23 cellular contexts compared by ENCODE assay signal in genomic region chr21:34992180-34992579, GRCh38. TPM values are rescaled to one million over a fixed set of nuclear protein-coding genes. Genes with fewer than 3 reads are reported as not detected.
DNase-seq lines count a peak whose midpoint lies in the region; ATAC-seq, FAIRE-seq and TF ChIP-seq lines count a peak whose summit lies in the region.
"Had no signal": no experiment of that assay in that cellular context is flagged by ENCODE, and none has a peak within 500 bp of the region (broad histone marks: within the 10 kb centered on the region; RNA-seq: fewer than 3 reads in every experiment).

No MANE protein-coding gene starts in this region.

- H3K4me3 ChIP-seq in psoas muscle = no peak overlapping the region
- no peak overlapping the region for H3K4me3 ChIP-seq in A673 (ENCODE audit: low read depth, low read length, poor library complexity, severe bottlenecking)
- H3K4me3 ChIP-seq: GM12878, Peyer's patch, SJSA1 had no signal

- H3K9me3 ChIP-seq in psoas muscle = no peaks in the 10 kb centered on the region
- H3K9me3 ChIP-seq in A673 (ENCODE audit: low read depth, low read length, poor library complexity, severe bottlenecking) = no peaks in the 10 kb centered on the region
- H3K9me3 ChIP-seq: Peyer's patch, SJSA1 had no signal

- POLR2A ChIA-PET in A673 (lab: Charles Lee; ENCODE audit: low non-redundant PET) = no interaction called here

- H3K9me3 Mint-ChIP-seq in natural killer cell treated with Interleukin-12 subunit alpha and Interleukin-12 subunit beta and Interleukin-15 and Interleukin-18, amount 100 ng/mL, for 72 hours = no peaks in the 10 kb centered on the region
- no peaks in the 10 kb centered on the region for H3K9me3 Mint-ChIP-seq in natural killer cell
- H3K9me3 Mint-ChIP-seq: CD14-positive monocyte, H9 had no signal

- peak overlapping the region; percentile 91 to 95 for H3K27ac Mint-ChIP-seq in natural killer cell treated with Interleukin-12 subunit alpha and Interleukin-12 subunit beta and Interleukin-15 and Interleukin-18, amount 100 ng/mL, for 72 hours
- H3K27ac Mint-ChIP-seq in natural killer cell = no peak overlapping the region
- H3K27ac Mint-ChIP-seq: H9 had no signal

- H3K4me1 ChIP-seq in psoas muscle (peaks cover 9% of the 10 kb centered on the region), A673 (ENCODE audit: insufficient read depth, low read length, poor library complexity, severe bottlenecking) (no peaks in the 10 kb centered on the region)

- 54 to 81% (median 70%) methylated on average over 4 of the region's 4 CpGs for WGBS in psoas muscle, 3 donors

- CTCF ChIA-PET in A673 (lab: Charles Lee) = no interaction called here

- no peak for FAIRE-seq in HTR-8/SVneo (lab: Jason Lieb, UNC)
- FAIRE-seq: GM12878 had no signal

- H3K27ac ChIP-seq in psoas muscle (no peak overlapping the region), A673 (ENCODE audit: low read depth, low read length, poor library complexity, severe bottlenecking) (no peak overlapping the region)
- H3K27ac ChIP-seq: HL-60, KMS-11, Peyer's patch, SJSA1 had no signal

- H3K4me3 Mint-ChIP-seq in natural killer cell treated with Interleukin-12 subunit alpha and Interleukin-12 subunit beta and Interleukin-15 and Interleukin-18, amount 100 ng/mL, for 72 hours = no peak overlapping the region
- no peak overlapping the region for H3K4me3 Mint-ChIP-seq in natural killer cell
- H3K4me3 Mint-ChIP-seq: CD14-positive monocyte, H9 had no signal

- ATAC-seq in natural killer cell treated with Interleukin-12 subunit alpha and Interleukin-12 subunit beta and Interleukin-15 and Interleukin-18, amount 100 ng/mL, for 72 hours = no peak
- no peak for ATAC-seq in natural killer cell
- ATAC-seq in psoas muscle = peak in 3 of 4 donors; percentile 11 to 54 (median 15)
- no peak for ATAC-seq in HG02973 (IDR thresholded peaks at IDR 0.05; ENCODE audit: unreplicated experiment)
- ATAC-seq: GM12878 had no signal

- H3K36me3 Mint-ChIP-seq in natural killer cell treated with Interleukin-12 subunit alpha and Interleukin-12 subunit beta and Interleukin-15 and Interleukin-18, amount 100 ng/mL, for 72 hours = no peaks in the 10 kb centered on the region
- H3K36me3 Mint-ChIP-seq in natural killer cell = no peaks in the 10 kb centered on the region

- no peaks in the 10 kb centered on the region for H3K27me3 ChIP-seq in psoas muscle (ENCODE audit: insufficient read depth in 3 of 3, low read length in 2 of 3)
- peaks cover 15% of the 10 kb centered on the region for H3K27me3 ChIP-seq in A673 (replicated peaks; ENCODE audit: insufficient read depth, low read depth, low read length, poor library complexity)
- H3K27me3 ChIP-seq: Peyer's patch, SJSA1 had no signal

- H3K36me3 ChIP-seq in psoas muscle (ENCODE audit: insufficient read depth in 1 of 2, low read depth in 1 of 2) (peaks cover 0 to 4% of the 10 kb centered on the region in 2 donors), A673 (ENCODE audit: insufficient read depth, low read length, poor library complexity, severe bottlenecking) (no peaks in the 10 kb centered on the region)
- H3K36me3 ChIP-seq: Peyer's patch, SJSA1 had no signal

- no peaks in the 10 kb centered on the region for H3K27me3 Mint-ChIP-seq in natural killer cell treated with Interleukin-12 subunit alpha and Interleukin-12 subunit beta and Interleukin-15 and Interleukin-18, amount 100 ng/mL, for 72 hours
- no peaks in the 10 kb centered on the region for H3K27me3 Mint-ChIP-seq in natural killer cell (ENCODE audit: low read depth in 2 of 2)

- no peak for TF ChIP-seq CTCF in natural killer cell (IDR thresholded peaks at IDR 0.05)
- TF ChIP-seq CTCF in psoas muscle (IDR thresholded peaks at IDR 0.05) = no peak
- no peak for TF ChIP-seq CTCF in A673 (conservative IDR thresholded peaks at IDR 0.05; ENCODE audit: low read depth, low read length)

- peaks cover 63 to 67% of the 10 kb centered on the region in 2 donors for H3K4me1 Mint-ChIP-seq in natural killer cell treated with Interleukin-12 subunit alpha and Interleukin-12 subunit beta and Interleukin-15 and Interleukin-18, amount 100 ng/mL, for 72 hours (ENCODE audit: low read depth in 2 of 2)
- peaks cover 67 to 70% of the 10 kb centered on the region in 2 donors for H3K4me1 Mint-ChIP-seq in natural killer cell

- no peak for DNase-seq in natural killer cell treated with Interleukin-12 subunit alpha and Interleukin-12 subunit beta and Interleukin-15 and Interleukin-18, amount 100 ng/mL, for 72 hours (ENCODE audit: low spot score)
- DNase-seq in natural killer cell (no peak), RPMI7951 (ENCODE audit: low read depth) (peak; percentile 63), psoas muscle (no peak), HTR-8/SVneo (ENCODE audit: insufficient read length, low spot score) (no peak), A673 (ENCODE audit: low spot score) (no peak)
- DNase-seq: 8988T, AML-193, H9, MV-4-11, NCI-H1105 treated with DMSO at 0.1 percent for 48 hours, NCI-H1694, NCI-H2081, NCI-H2171, NCI-H345, NCI-H524 treated with DMSO at 0.1 percent for 48 hours, Peyer's patch had no signal

- no TSS peak for BruUV-seq in A673 (replicated peaks; lab: Mats Ljungman, UMichigan)

- intact Hi-C loops in natural killer cell (cut with micrococcal nuclease) = no loop called here
- intact Hi-C loops in psoas muscle (cut with DNase I) = no loop called here
- intact Hi-C loops in A673 (cut with micrococcal nuclease; ENCODE audit: unreplicated experiment) = no loop called here

RNA-seq across cellular contexts. Expression of gene RUNX1, which starts 56.9 kb away (rescaled TPM):
- 100 to 1,000 TPM in 1 of 2 donors, 10 to 100 TPM in 1; 67.8 to 121 TPM for total RNA-seq in natural killer cell treated with Interleukin-12 subunit alpha and Interleukin-12 subunit beta and Interleukin-15 and Interleukin-18, amount 100 ng/mL, for 72 hours
- total RNA-seq in natural killer cell = 100 to 1,000 TPM in 1 of 3 donors, 10 to 100 TPM in 2; 62.1 to 171 (median 98.2) TPM
- total RNA-seq in RPMI7951 (2014; rRNA removed; shearing (Covaris generic)) = 6.5 and 13.8 TPM in 2 replicates
- total RNA-seq in psoas muscle = 100 to 1,000 TPM in 1 of 4 donors, 10 to 100 TPM in 3; 30.1 to 230 (median 55.7) TPM
- polyA plus RNA-seq in psoas muscle = 10 to 100 TPM in 2 of 3 donors, 1 to 10 TPM in 1; 8.7 to 19.2 (median 13.5) TPM
- total RNA-seq in A673 (2021) = 0.11 and 0.52 TPM in 2 replicates

Comparison
In these comparisons a context has a peak if more than half of its experiments do, and no peak if none do; other contexts are left out.
1. H3K27ac Mint-ChIP-seq: peak in natural killer cell treated with Interleukin-12 subunit alpha and Interleukin-12 subunit beta and Interleukin-15 and Interleukin-18, amount 100 ng/mL, for 72 hours (2 of 2); none in natural killer cell (0 of 2).
2. ATAC-seq: peak in psoas muscle (3 of 4); none in natural killer cell treated with Interleukin-12 subunit alpha and Interleukin-12 subunit beta and Interleukin-15 and Interleukin-18, amount 100 ng/mL, for 72 hours (0 of 2), natural killer cell (0 of 3) and HG02973 (single experiment).